Comparison of ENCODE assay signal across 12 cellular contexts in the genomic region with DNA sequence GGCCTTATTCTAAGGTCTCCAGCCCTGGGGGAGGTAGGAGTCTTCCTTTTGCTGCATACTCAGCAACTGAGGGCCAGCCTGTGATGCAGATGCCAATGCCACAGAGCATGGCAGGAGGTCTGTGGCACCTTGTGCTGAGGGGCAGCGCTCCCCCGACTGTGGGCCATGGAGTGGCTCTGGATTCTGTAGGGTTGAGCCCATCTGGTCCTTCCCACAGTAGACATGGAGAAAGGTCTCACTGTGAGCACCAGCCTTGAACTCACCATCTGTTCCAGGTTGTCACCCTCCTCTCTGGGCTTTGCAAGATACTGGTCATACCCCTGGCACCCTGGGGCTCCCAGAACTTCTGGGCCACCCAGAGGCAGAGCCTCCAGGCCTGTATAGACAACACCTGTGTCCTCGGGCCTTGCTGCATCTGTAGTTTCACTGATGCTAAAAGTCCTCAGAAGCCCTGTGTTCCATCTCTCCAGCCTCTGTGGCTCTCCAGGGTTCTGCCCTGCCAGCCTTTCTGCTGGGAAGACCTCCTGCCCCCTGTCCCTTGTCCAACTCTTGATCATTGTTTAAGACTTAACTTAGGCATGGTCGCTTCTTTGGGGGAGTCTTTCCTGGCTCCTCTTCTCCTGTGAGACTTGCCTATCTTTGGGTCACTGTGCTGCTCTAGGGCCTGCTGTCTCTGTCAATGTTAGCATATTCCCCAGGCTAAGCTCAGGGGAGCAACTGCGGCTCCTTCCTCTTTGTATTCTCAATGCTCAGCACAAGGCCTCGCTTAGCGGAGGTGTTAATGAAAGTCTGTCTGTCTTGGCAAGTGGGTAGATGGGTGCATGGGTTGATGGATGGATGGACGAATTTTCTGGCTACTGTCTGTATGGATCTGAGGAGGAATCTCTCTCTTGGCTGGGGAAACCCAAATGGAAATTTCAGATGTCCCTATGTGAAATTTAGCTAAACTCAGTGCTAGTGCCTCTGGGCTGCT.
DNase-seq lines count a peak whose midpoint lies in the region; ATAC-seq and TF ChIP-seq lines count a peak whose summit lies in the region.
"Had no signal": no experiment of that assay in that cellular context is flagged by ENCODE, and none has a peak within 500 bp of the region (broad histone marks: within the 10 kb centered on the region; RNA-seq: fewer than 3 reads in every experiment).

No MANE protein-coding gene starts in this region.

- H3K27ac ChIP-seq in adrenal gland (peak overlapping the region in 4 of 5 donors; percentile 51 to 85 (median 68)), stomach (peak overlapping the region in 3 of 5 donors; percentile 61 to 79 (median 73))
- H3K27ac ChIP-seq: parathyroid adenoma had no signal

- ATAC-seq in GM19035 (IDR thresholded peaks at IDR 0.05; ENCODE audit: unreplicated experiment), result no peak
- no peak for ATAC-seq in GM18498 (IDR thresholded peaks at IDR 0.05; ENCODE audit: unreplicated experiment)
- no peak for ATAC-seq in HG03442 (IDR thresholded peaks at IDR 0.05; ENCODE audit: unreplicated experiment)
- ATAC-seq in HG02840 (IDR thresholded peaks at IDR 0.05; ENCODE audit: low FRiP score, unreplicated experiment), result no peak
- ATAC-seq: PC-3 had no signal

- H3K4me3 ChIP-seq in adrenal gland (no peak overlapping the region), stomach (no peak overlapping the region)

- no peak for TF ChIP-seq EP300 in stomach (IDR thresholded peaks at IDR 0.05)

- H3K4me1 ChIP-seq in adrenal gland (replicated peaks in 1 of 2) (peaks cover 20 to 35% of the 10 kb centered on the region in 2 donors), stomach (peaks cover 4 to 27% (median 13%) of the 10 kb centered on the region in 4 donors)

- DNase-seq in ELF-1 (ENCODE audit: low read depth, low spot score) (peak; percentile 1), adrenal gland (peak in 4 of 7 donors; percentile 11 to 49 (median 12)), islet precursor cell (peak; percentile 50), stomach (peak; percentile 21)
- DNase-seq: central memory CD4-positive, alpha-beta T cell; NCI-H2227 treated with DMSO at 0.1 percent for 48 hours; PC-3 had no signal

- intact Hi-C loops in adrenal gland (cut with DNase I), result loop anchor here in 1 of 2 donors (5.0 kb wide), 1 partner anchor 183 kb away; no protein-coding TSS in a partner anchor
- intact Hi-C loops in stomach (cut with DNase I; ENCODE audit: low total_unique reads), result no loop called here

- H3K9me3 ChIP-seq in adrenal gland (replicated peaks in 1 of 3) (no peaks in the 10 kb centered on the region), stomach (no peaks in the 10 kb centered on the region)

- WGBS in adrenal gland, 4 donors, result 86 to 93% (median 91%) methylated on average over 5 to 8 of the region's 8 CpGs
- 83 to 88% (median 86%) methylated on average over 8 of the region's 8 CpGs for WGBS in stomach, 5 donors

- no peaks in the 10 kb centered on the region for H3K27me3 ChIP-seq in adrenal gland
- no peaks in the 10 kb centered on the region for H3K27me3 ChIP-seq in stomach

- TF ChIP-seq CTCF in adrenal gland (IDR thresholded peaks at IDR 0.05), result no peak
- no peak for TF ChIP-seq CTCF in stomach (IDR thresholded peaks at IDR 0.05)

- H3K36me3 ChIP-seq in adrenal gland (replicated peaks in 1 of 2) (no peaks in the 10 kb centered on the region), stomach (peaks cover 0 to 12% (median 0%) of the 10 kb centered on the region in 4 donors)

- no peak for TF ChIP-seq POLR2A in adrenal gland (IDR thresholded peaks at IDR 0.05)
- no peak for TF ChIP-seq POLR2A in stomach (IDR thresholded peaks at IDR 0.05)
